1 cellular context compared by ENCODE assay signal in the genomic region with DNA sequence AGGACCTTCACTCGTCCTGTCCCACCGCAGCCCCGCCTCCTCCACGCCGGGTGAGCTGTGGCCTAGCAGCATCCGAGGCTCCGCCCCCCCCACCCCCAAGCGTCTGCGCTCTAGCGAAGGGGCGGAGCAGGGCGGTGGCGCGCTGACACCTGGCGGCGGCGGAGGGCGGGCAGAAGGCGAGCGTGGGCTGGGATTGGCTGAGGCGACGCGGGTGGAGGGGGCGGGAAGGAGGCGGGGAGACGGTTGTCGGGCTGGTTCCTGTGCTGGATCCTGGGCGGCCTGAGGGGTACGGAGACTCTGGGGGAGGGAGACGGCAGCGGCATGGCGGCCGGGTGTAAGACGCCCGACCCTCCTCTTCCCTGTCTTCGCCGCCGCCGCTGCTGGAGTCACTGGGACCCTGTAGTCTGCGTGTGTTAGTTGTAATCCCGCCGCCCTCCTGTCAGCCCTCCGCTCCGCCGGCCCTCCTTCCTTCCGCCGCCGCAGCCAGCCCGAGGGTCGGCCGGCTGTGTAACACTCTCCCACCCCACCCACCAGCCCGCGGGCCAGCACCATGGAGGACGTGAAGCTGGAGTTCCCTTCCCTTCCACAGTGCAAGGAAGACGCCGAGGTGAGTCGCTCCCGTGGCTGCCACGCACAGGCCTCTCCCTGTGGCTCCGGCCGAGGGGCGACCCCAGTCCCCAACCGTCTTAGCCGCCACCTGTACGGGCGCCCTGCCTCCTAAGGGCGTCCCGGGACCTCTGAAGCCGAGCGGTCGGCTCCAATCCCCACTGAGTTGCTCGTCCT.
A peak's percentile ranks its signal among the peaks of the same experiment; 100 is the strongest.
TF ChIP-seq lines count a peak whose summit lies in the region.

A gene with protein sequence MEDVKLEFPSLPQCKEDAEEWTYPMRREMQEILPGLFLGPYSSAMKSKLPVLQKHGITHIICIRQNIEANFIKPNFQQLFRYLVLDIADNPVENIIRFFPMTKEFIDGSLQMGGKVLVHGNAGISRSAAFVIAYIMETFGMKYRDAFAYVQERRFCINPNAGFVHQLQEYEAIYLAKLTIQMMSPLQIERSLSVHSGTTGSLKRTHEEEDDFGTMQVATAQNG (plus strand): TSS at position 242 of the 783 bp plus-strand sequence. CDS start 309 bp downstream, at position 551.

TF ChIP-seq in GM12878, 131 proteins besides CTCF, POLR2A, EP300 and RAD21 (continued from another document):
- TF ChIP-seq TCF12 (IDR thresholded peaks at IDR 0.05; ENCODE audit: low read depth, low read length) = peak; percentile 0; the same call in 1 of the 2 replicates
- TF ChIP-seq CHD1 (IDR thresholded peaks at IDR 0.05; ENCODE audit: low read depth, low read length) = no peak
